ENCODE assay signal across 8 cellular contexts in the genomic region with DNA sequence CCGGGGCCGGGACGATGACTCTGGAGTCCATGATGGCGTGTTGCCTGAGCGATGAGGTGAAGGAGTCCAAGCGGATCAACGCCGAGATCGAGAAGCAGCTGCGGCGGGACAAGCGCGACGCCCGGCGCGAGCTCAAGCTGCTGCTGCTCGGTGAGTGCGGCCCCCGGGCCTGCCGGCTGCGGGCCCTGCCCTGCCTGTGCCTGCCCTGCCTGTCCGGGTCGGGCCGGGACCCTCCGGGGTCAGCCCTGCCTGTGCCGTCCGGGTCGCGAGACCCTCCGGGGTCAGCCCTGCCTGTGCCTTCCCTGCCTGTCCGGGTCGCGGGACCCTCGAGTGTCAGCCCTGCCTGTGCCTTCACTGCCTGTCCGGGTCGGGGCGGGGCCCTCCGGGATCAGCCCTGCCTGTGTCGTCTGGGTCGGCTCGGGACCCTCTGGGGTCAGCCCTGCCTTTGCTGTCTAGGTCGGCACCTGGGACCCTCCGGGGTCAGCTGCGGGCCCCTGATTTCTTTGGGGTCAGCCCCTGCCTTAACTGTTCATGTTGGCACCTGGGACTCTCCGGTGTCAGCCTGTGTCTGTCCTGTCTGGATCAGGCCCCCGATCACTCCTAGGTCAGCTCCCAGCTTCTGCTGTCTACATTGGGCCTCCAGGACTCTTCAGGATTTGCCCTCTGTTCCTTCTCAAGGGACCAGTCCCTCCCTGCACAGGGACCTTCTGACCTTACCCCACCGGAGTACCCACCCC. TPM values are rescaled to one million over a fixed set of nuclear protein-coding genes. Genes with fewer than 3 reads are reported as not detected.
DNase-seq lines count a peak whose midpoint lies in the region; ATAC-seq and TF ChIP-seq lines count a peak whose summit lies in the region.

No MANE protein-coding gene starts in this region.

- intact Hi-C loops in activated CD4-positive, alpha-beta T cell treated with anti-CD3 and anti-CD28 coated beads, Interleukin-2, amount 10 ng/mL, durations not matched to agents 24 days and 14 days (cut with micrococcal nuclease) = no loop called here

- H3K9me3 Mint-ChIP-seq in activated CD4-positive, alpha-beta T cell treated with anti-CD3 and anti-CD28 coated beads, Interleukin-2, amount 10 ng/mL, durations not matched to agents 24 days and 14 days = no peaks in the 10 kb centered on the region
- no peaks in the 10 kb centered on the region for H3K9me3 Mint-ChIP-seq in osteocyte (ENCODE audit: unreplicated experiment)

- DNase-seq in ELR (ENCODE audit: low read depth) (peak; percentile 46), erythroblast (lab: John Stamatoyannopoulos, UW) (peak; percentile 69 to 74), osteocyte (ENCODE audit: extremely low spot score, unreplicated experiment) (peak; percentile 85), SIG-M5 (lab: John Stamatoyannopoulos, UW) (no peak), HuH-7 (ENCODE audit: low spot score) (no peak), NCI-H187 (lab: John Stamatoyannopoulos, UW) (no peak)
- peak; percentile 76 for DNase-seq in activated CD4-positive, alpha-beta T cell treated with anti-CD3 and anti-CD28 coated beads, Interleukin-2, amount 10 ng/mL, durations not matched to agents 24 days and 14 days

- peak; percentile 27 for ATAC-seq in HG03135 (IDR thresholded peaks at IDR 0.05; ENCODE audit: unreplicated experiment)

- peaks cover 20% of the 10 kb centered on the region for H3K4me1 Mint-ChIP-seq in activated CD4-positive, alpha-beta T cell treated with anti-CD3 and anti-CD28 coated beads, Interleukin-2, amount 10 ng/mL, durations not matched to agents 24 days and 14 days
- peaks cover 34% of the 10 kb centered on the region for H3K4me1 Mint-ChIP-seq in osteocyte (ENCODE audit: unreplicated experiment)

- peak overlapping the region; percentile 61 for H3K4me3 Mint-ChIP-seq in activated CD4-positive, alpha-beta T cell treated with anti-CD3 and anti-CD28 coated beads, Interleukin-2, amount 10 ng/mL, durations not matched to agents 24 days and 14 days
- peak overlapping the region; percentile 83 for H3K4me3 Mint-ChIP-seq in osteocyte (ENCODE audit: unreplicated experiment)

- H3K27me3 Mint-ChIP-seq in activated CD4-positive, alpha-beta T cell treated with anti-CD3 and anti-CD28 coated beads, Interleukin-2, amount 10 ng/mL, durations not matched to agents 24 days and 14 days = peaks cover 31% of the 10 kb centered on the region
- no peaks in the 10 kb centered on the region for H3K27me3 Mint-ChIP-seq in osteocyte (ENCODE audit: unreplicated experiment)

- no peak for TF ChIP-seq POLR2A in erythroblast (IDR thresholded peaks at IDR 0.05; ENCODE audit: low read length)

- no peaks in the 10 kb centered on the region for H3K36me3 Mint-ChIP-seq in activated CD4-positive, alpha-beta T cell treated with anti-CD3 and anti-CD28 coated beads, Interleukin-2, amount 10 ng/mL, durations not matched to agents 24 days and 14 days (ENCODE audit: low read depth)
- H3K36me3 Mint-ChIP-seq in osteocyte (ENCODE audit: unreplicated experiment) = no peaks in the 10 kb centered on the region

- peak overlapping the region; percentile 20 for H3K27ac Mint-ChIP-seq in activated CD4-positive, alpha-beta T cell treated with anti-CD3 and anti-CD28 coated beads, Interleukin-2, amount 10 ng/mL, durations not matched to agents 24 days and 14 days
- H3K27ac Mint-ChIP-seq in osteocyte (ENCODE audit: unreplicated experiment) = peak overlapping the region; percentile 54

- no peak for TF ChIP-seq CTCF in osteocyte (IDR thresholded peaks at IDR 0.05)

RNA-seq across cellular contexts. Expression of a gene that starts 0.6 kb away (rescaled TPM):
- total RNA-seq in activated CD4-positive, alpha-beta T cell treated with anti-CD3 and anti-CD28 coated beads, Interleukin-2, amount 10 ng/mL, durations not matched to agents 24 days and 14 days = 7.4 and 10.1 TPM in 2 replicates
- total RNA-seq in osteocyte = 65.5 and 69.9 TPM in 2 replicates

RNA-seq across cellular contexts. Expression of a gene that starts 32.5 kb away (rescaled TPM):
- 380 and 392 TPM in 2 replicates for total RNA-seq in activated CD4-positive, alpha-beta T cell treated with anti-CD3 and anti-CD28 coated beads, Interleukin-2, amount 10 ng/mL, durations not matched to agents 24 days and 14 days
- 359 and 366 TPM in 2 replicates for total RNA-seq in osteocyte

RNA-seq across cellular contexts. Expression of a gene that starts 41.0 kb away (rescaled TPM):
- total RNA-seq in activated CD4-positive, alpha-beta T cell treated with anti-CD3 and anti-CD28 coated beads, Interleukin-2, amount 10 ng/mL, durations not matched to agents 24 days and 14 days = 134 and 135 TPM in 2 replicates
- total RNA-seq in osteocyte = not detected in 2 replicates

Comparison
In these comparisons a context has a peak if more than half of its experiments do, and no peak if none do; other contexts are left out.
1. DNase-seq: peak in ELR (single experiment), activated CD4-positive, alpha-beta T cell treated with anti-CD3 and anti-CD28 coated beads, Interleukin-2, amount 10 ng/mL, durations not matched to agents 24 days and 14 days (single experiment), erythroblast (2 of 2) and osteocyte (single experiment); none in SIG-M5 (single experiment), HuH-7 (single experiment) and NCI-H187 (0 of 2).
2. RNA of a gene that starts 41.0 kb away (total RNA-seq): 134 to 135 TPM in activated CD4-positive, alpha-beta T cell treated with anti-CD3 and anti-CD28 coated beads, Interleukin-2, amount 10 ng/mL, durations not matched to agents 24 days and 14 days; not detected in osteocyte; every median in the first group is over 100 times any median in the second.